ENCODE assay signal across 8 cellular contexts in the genomic region with DNA sequence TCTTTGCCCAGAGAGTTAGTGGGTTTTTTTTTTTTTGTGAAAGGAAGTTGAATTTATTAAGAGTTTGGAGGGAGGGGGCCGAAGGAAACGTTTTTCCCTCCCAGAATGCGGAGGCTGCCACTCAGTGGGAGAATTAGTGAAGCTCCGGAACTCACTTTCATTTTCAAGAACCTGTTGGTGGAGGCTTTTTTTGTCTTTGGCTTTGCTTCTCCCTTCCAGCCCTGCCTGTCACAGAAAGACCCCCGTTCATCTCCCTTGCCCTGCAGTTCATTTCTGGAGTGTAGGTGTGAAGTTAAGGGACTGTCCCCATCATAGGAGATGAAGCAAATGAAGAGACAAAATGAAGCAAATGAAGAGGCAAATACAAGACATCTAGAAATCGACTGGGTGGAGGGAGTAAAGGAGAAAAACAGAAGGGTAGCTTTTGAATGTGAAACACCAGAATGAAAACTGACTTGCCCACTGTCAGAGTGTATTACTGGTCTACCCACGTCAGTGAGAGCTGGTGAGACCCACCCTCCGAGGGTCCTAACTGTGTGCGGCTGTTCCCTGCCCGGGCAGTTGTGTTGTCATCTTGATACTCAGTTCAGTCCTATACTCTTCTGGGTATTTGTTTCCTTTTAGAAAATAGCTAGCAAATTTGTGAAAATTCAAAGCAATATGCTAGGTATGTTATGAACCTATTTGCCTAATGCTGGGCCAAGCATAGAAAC.
A peak's percentile ranks its signal among the peaks of the same experiment; 100 is the strongest.
DNase-seq lines count a peak whose midpoint lies in the region; ATAC-seq and TF ChIP-seq lines count a peak whose summit lies in the region.

No MANE protein-coding gene starts in this region.

- H3K27ac ChIP-seq in angular gyrus (ENCODE audit: low read depth, low read length) = peak overlapping the region; percentile 34
- peak overlapping the region; percentile 51 to 57 for H3K27ac ChIP-seq in lung (ENCODE audit: low read depth in 1 of 2, low read length in 1 of 2)
- peak overlapping the region in 3 of 4 donors; percentile 67 to 73 (median 72) for H3K27ac ChIP-seq in tibial nerve

- TF ChIP-seq EP300 in tibial nerve (IDR thresholded peaks at IDR 0.05) = peak in 1 of 2 donors; percentile 11

- peak; percentile 45 for DNase-seq in activated CD8-positive, alpha-beta memory T cell treated with anti-CD3 and anti-CD28 coated beads, Interleukin-2, amount 10 ng/mL, durations not matched to agents 7 days and 5 days
- DNase-seq in activated CD8-positive, alpha-beta memory T cell treated with anti-CD3 and anti-CD28 coated beads, Interleukin-2, amount 50 U/mL, for 4 hours = no peak
- DNase-seq in lung (ENCODE audit: low spot score) (no peak), tibial nerve (ENCODE audit: low spot score in 2 of 2) (no peak), cortex of kidney (lab: John Stamatoyannopoulos, UW) (no peak), NCI-H526 treated with DMSO at 0.1 percent for 48 hours (lab: John Stamatoyannopoulos, UW) (no peak)

- peaks cover 1% of the 10 kb centered on the region for H3K36me3 Mint-ChIP-seq in activated CD8-positive, alpha-beta memory T cell treated with anti-CD3 and anti-CD28 coated beads, Interleukin-2, amount 10 ng/mL, durations not matched to agents 7 days and 5 days
- H3K36me3 Mint-ChIP-seq in IgD-negative memory B cell = no peaks in the 10 kb centered on the region

- TF ChIP-seq CTCF in lung (IDR thresholded peaks at IDR 0.05; ENCODE audit: control extremely low read depth, extremely low read depth) (no peak), tibial nerve (IDR thresholded peaks at IDR 0.05) (peak in 1 of 5 experiments; percentile 20)

- peak overlapping the region; percentile 72 for H3K4me3 Mint-ChIP-seq in activated CD8-positive, alpha-beta memory T cell treated with anti-CD3 and anti-CD28 coated beads, Interleukin-2, amount 10 ng/mL, durations not matched to agents 7 days and 5 days
- H3K4me3 Mint-ChIP-seq in IgD-negative memory B cell = peak overlapping the region; percentile 0 to 86 (median 76)

- 23 to 28% methylated on average over 10 of the region's 10 CpGs for WGBS in lung, 2 donors
- 30 to 46% methylated on average over 10 of the region's 10 CpGs for WGBS in tibial nerve, 2 donors

- no peak for TF ChIP-seq POLR2A in tibial nerve (IDR thresholded peaks at IDR 0.05)

- H3K9me3 ChIP-seq in lung (ENCODE audit: control insufficient read depth in 2 of 2, insufficient read depth in 1 of 2, low read length in 1 of 2) = no peaks in the 10 kb centered on the region
- H3K9me3 ChIP-seq in tibial nerve = no peaks in the 10 kb centered on the region

- H3K27ac Mint-ChIP-seq in activated CD8-positive, alpha-beta memory T cell treated with anti-CD3 and anti-CD28 coated beads, Interleukin-2, amount 10 ng/mL, durations not matched to agents 7 days and 5 days = peak overlapping the region; percentile 81
- H3K27ac Mint-ChIP-seq in IgD-negative memory B cell = peak overlapping the region; percentile 4 to 76 (median 59)

- H3K36me3 ChIP-seq in lung (ENCODE audit: control insufficient read depth in 2 of 2, insufficient read depth in 2 of 2, low read length in 2 of 2) = no peaks in the 10 kb centered on the region
- H3K36me3 ChIP-seq in tibial nerve = no peaks in the 10 kb centered on the region

- H3K4me3 ChIP-seq in lung (peak overlapping the region; percentile 14), tibial nerve (peak overlapping the region; percentile 13 to 45 (median 24))

- H3K4me1 Mint-ChIP-seq in activated CD8-positive, alpha-beta memory T cell treated with anti-CD3 and anti-CD28 coated beads, Interleukin-2, amount 10 ng/mL, durations not matched to agents 7 days and 5 days = peaks cover 66% of the 10 kb centered on the region
- peaks cover 58 to 79% (median 67%) of the 10 kb centered on the region in 3 donors for H3K4me1 Mint-ChIP-seq in IgD-negative memory B cell

- CTCF ChIA-PET in activated CD8-positive, alpha-beta memory T cell treated with anti-CD3 and anti-CD28 coated beads, Interleukin-2, amount 10 ng/mL, durations not matched to agents 7 days and 5 days (lab: Charles Lee) = interaction anchor here (1.0 to 3.4 kb wide), 5 partner anchors 14 to 234 kb away, joined by 3 to 21 read pairs (median 6); no protein-coding TSS in a partner anchor

- H3K4me1 ChIP-seq in lung (ENCODE audit: control insufficient read depth in 2 of 2, insufficient read depth in 2 of 2, low read length in 2 of 2) (peaks cover 9 to 20% of the 10 kb centered on the region in 2 donors), tibial nerve (peaks cover 0 to 54% (median 12%) of the 10 kb centered on the region in 4 donors)

- no peaks in the 10 kb centered on the region for H3K9me3 Mint-ChIP-seq in activated CD8-positive, alpha-beta memory T cell treated with anti-CD3 and anti-CD28 coated beads, Interleukin-2, amount 10 ng/mL, durations not matched to agents 7 days and 5 days (ENCODE audit: low read depth)
- H3K9me3 Mint-ChIP-seq in IgD-negative memory B cell = no peaks in the 10 kb centered on the region

- H3K27me3 ChIP-seq in lung (ENCODE audit: control insufficient read depth, insufficient read depth) = no peaks in the 10 kb centered on the region
- H3K27me3 ChIP-seq in tibial nerve = no peaks in the 10 kb centered on the region

- peak; percentile 45 for ATAC-seq in activated CD8-positive, alpha-beta memory T cell treated with anti-CD3 and anti-CD28 coated beads, Interleukin-2, amount 10 ng/mL, durations not matched to agents 7 days and 5 days
- peak; percentile 28 for ATAC-seq in lung (ENCODE audit: insufficient read depth, low FRiP score)

- no peaks in the 10 kb centered on the region for H3K27me3 Mint-ChIP-seq in activated CD8-positive, alpha-beta memory T cell treated with anti-CD3 and anti-CD28 coated beads, Interleukin-2, amount 10 ng/mL, durations not matched to agents 7 days and 5 days
- no peaks in the 10 kb centered on the region for H3K27me3 Mint-ChIP-seq in IgD-negative memory B cell
